In the genomic region with DNA sequence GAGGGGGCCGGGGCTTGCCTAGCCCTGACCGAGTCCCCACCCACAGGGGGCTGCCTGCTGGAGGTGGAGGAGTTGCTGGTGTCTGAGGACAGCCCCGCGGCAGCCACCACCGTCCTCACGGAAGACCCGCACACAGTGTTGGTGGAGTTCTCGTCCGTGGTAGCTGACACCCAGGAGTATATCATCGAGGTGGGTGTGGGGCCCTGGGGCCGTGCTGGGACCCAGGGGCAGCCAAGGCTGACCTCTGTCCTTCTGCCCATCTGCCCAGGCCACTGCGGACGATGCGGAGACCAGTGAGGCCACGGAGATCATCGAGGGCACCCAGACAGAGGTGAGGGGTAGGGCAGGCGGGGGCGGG, we compare ENCODE assay signal across 27 cellular contexts. TPM values are rescaled to one million over a fixed set of nuclear protein-coding genes. Genes with fewer than 3 reads are reported as not detected.
"Had no signal": no experiment of that assay in that cellular context is flagged by ENCODE, and none has a peak within 500 bp of the region (broad histone marks: within the 10 kb centered on the region; RNA-seq: fewer than 3 reads in every experiment).

No MANE protein-coding gene starts in this region.

- H3K4me3 Mint-ChIP-seq: immature natural killer cell; naive thymus-derived CD4-positive, alpha-beta T cell; natural killer cell treated with Interleukin-12 subunit alpha and Interleukin-12 subunit beta and Interleukin-15 and Interleukin-18, amount 100 ng/mL, for 72 hours; stimulated activated effector memory CD8-positive, alpha-beta T cell treated with anti-CD3 and anti-CD28 coated beads, Interleukin-12 subunit alpha, Interleukin-12 subunit beta, amount 100 ng/mL, for 72 hours; stimulated activated naive CD8-positive, alpha-beta T cell treated with anti-CD3 and anti-CD28 coated beads, Interleukin-15, Interleukin-2, amounts not matched to agents 100 ng/mL and 50 ng/mL, for 24 hours had no signal

- H3K27ac Mint-ChIP-seq: immature natural killer cell; naive thymus-derived CD4-positive, alpha-beta T cell; natural killer cell treated with Interleukin-12 subunit alpha and Interleukin-12 subunit beta and Interleukin-15 and Interleukin-18, amount 100 ng/mL, for 72 hours; stimulated activated effector memory CD8-positive, alpha-beta T cell treated with anti-CD3 and anti-CD28 coated beads, Interleukin-12 subunit alpha, Interleukin-12 subunit beta, amount 100 ng/mL, for 72 hours; stimulated activated naive CD8-positive, alpha-beta T cell treated with anti-CD3 and anti-CD28 coated beads, Interleukin-15, Interleukin-2, amounts not matched to agents 100 ng/mL and 50 ng/mL, for 24 hours; type B pancreatic cell had no signal

- H3K36me3 Mint-ChIP-seq: natural killer cell treated with Interleukin-12 subunit alpha and Interleukin-12 subunit beta and Interleukin-15 and Interleukin-18, amount 100 ng/mL, for 72 hours had no signal

- H3K9me3 Mint-ChIP-seq: immature natural killer cell; naive thymus-derived CD4-positive, alpha-beta T cell; natural killer cell treated with Interleukin-12 subunit alpha and Interleukin-12 subunit beta and Interleukin-15 and Interleukin-18, amount 100 ng/mL, for 72 hours; stimulated activated effector memory CD8-positive, alpha-beta T cell treated with anti-CD3 and anti-CD28 coated beads, Interleukin-12 subunit alpha, Interleukin-12 subunit beta, amount 100 ng/mL, for 72 hours; stimulated activated naive CD8-positive, alpha-beta T cell treated with anti-CD3 and anti-CD28 coated beads, Interleukin-15, Interleukin-2, amounts not matched to agents 100 ng/mL and 50 ng/mL, for 24 hours; type B pancreatic cell had no signal

- H3K36me3 ChIP-seq: uterus had no signal

- H3K27me3 Mint-ChIP-seq: naive thymus-derived CD4-positive, alpha-beta T cell had no signal

- ATAC-seq: left colon; left lung; mucosa of descending colon; naive thymus-derived CD4-positive, alpha-beta T cell; natural killer cell treated with Interleukin-12 subunit alpha and Interleukin-12 subunit beta and Interleukin-15 and Interleukin-18, amount 100 ng/mL, for 72 hours; pancreas; right cardiac atrium; sciatic nerve had no signal

- H3K4me3 ChIP-seq: left lung, lung, mucosa of descending colon, pancreas, prostate gland, skin epidermis, suprapubic skin, thoracic aorta, tibial artery, uterus had no signal

- H3K9me3 ChIP-seq: left lung, mucosa of descending colon, pancreas, prostate gland, suprapubic skin, thoracic aorta, tibial artery, uterus had no signal

- H3K27me3 ChIP-seq: pancreas had no signal

- DNase-seq: hypothalamus; immature natural killer cell; left colon; midbrain; mucosa of descending colon; naive thymus-derived CD4-positive, alpha-beta T cell; nucleus accumbens; posterior cingulate gyrus; retina; right cardiac atrium; stimulated activated CD4-positive, alpha-beta T cell treated with anti-CD3 and anti-CD28 coated beads, Interleukin-12 subunit alpha, Interleukin-12 subunit beta, amount 100 ng/mL, for 4 hours; stimulated activated CD4-positive, alpha-beta T cell treated with anti-CD3 and anti-CD28 coated beads, Interleukin-4, amount 100 ng/mL, for 24 hours; stimulated activated naive CD4-positive, alpha-beta T cell; tibial artery; uterus had no signal

- H3K27ac ChIP-seq: left lung, pancreas, prostate gland, skin epidermis, suprapubic skin, thoracic aorta, tibial artery, uterus had no signal

- H3K4me1 Mint-ChIP-seq: stimulated activated effector memory CD8-positive, alpha-beta T cell treated with anti-CD3 and anti-CD28 coated beads, Interleukin-12 subunit alpha, Interleukin-12 subunit beta, amount 100 ng/mL, for 72 hours had no signal

RNA-seq across cellular contexts. Expression of a gene that starts 1.5 kb away (rescaled TPM):
- polyA plus RNA-seq: immature natural killer cell; naive thymus-derived CD4-positive, alpha-beta T cell had no signal
